ENCODE assay signal across 12 cellular contexts in the genomic region with DNA sequence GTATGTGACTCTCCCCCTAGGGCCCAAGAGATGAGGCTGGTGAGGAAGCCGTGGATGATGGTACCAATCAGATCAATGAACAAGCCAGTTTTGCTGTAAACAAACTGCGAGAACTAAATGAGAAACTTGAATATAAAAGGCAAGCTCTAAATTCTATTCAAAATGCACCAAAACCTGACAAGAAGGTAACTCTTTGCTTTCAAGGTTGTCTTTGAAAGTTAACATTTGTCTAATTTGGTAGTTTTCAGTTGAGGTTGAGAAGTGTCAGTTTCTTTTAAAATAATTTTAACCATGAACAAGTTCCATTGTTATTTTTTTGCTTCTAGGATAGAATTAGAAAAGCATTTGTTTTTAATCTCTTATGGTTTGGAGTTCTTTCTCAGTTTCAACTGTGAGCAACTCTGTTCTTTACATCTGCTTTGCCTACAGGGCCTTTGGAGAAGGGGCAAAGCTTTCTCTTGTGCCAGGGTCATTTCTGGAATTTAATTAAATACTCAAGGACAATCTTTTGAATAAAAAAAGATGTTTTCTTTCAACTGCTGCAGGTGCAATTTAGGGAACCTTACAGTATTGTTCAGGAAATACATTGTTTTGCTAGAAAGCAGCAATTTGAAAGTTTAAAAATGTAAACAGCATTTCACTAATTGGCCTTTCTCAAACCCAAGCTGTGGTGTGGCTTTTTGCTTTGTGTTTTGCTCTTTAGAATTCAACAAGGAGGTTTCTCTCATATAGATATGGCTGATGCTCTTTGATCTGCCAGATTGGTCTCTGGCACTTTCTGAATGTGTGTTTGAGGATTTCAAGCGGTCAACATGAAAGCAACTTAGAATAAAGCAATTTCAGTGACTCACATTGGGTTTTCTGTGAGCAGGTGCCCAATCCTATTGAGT.
DNase-seq lines count a peak whose midpoint lies in the region; ATAC-seq and TF ChIP-seq lines count a peak whose summit lies in the region.
"Had no signal": no experiment of that assay in that cellular context is flagged by ENCODE, and none has a peak within 500 bp of the region (broad histone marks: within the 10 kb centered on the region; RNA-seq: fewer than 3 reads in every experiment).

No MANE protein-coding gene starts in this region.

- intact Hi-C loops in left ventricle myocardium inferior (cut with micrococcal nuclease), result no loop called here

- peak; percentile 4 for DNase-seq in NCI-H748 (lab: John Stamatoyannopoulos, UW; ENCODE audit: unreplicated experiment)
- no peak for DNase-seq in NCI-H748 treated with DMSO at 0.1 percent for 48 hours (lab: John Stamatoyannopoulos, UW)
- DNase-seq in NCI-H1105 treated with DMSO at 0.1 percent for 48 hours (lab: John Stamatoyannopoulos, UW), result no peak
- DNase-seq in MG63, result no peak
- no peak for DNase-seq in left ventricle myocardium inferior
- DNase-seq: effector CD8-positive, alpha-beta T cell; midbrain; WERI-Rb-1 had no signal

- H3K4me3 ChIP-seq in neuron (ENCODE audit: low read length) (no peak overlapping the region), MG63 (no peak overlapping the region), left ventricle myocardium inferior (no peak overlapping the region)

- ATAC-seq in GM21717 (IDR thresholded peaks at IDR 0.05; ENCODE audit: unreplicated experiment) (peak; percentile 84), HG03135 (IDR thresholded peaks at IDR 0.05; ENCODE audit: unreplicated experiment) (peak; percentile 66)

- H2AFZ ChIP-seq in neuron (ENCODE audit: low read depth, low read length), result peak overlapping the region; percentile 5

- H3K4me1 ChIP-seq in neuron (ENCODE audit: insufficient read depth, low read length), result peaks cover 15% of the 10 kb centered on the region
- no peaks in the 10 kb centered on the region for H3K4me1 ChIP-seq in left ventricle myocardium inferior

- H3K27me3 ChIP-seq in neuron (ENCODE audit: insufficient read depth, low read length) (no peaks in the 10 kb centered on the region), MG63 (no peaks in the 10 kb centered on the region), left ventricle myocardium inferior (ENCODE audit: low read depth) (no peaks in the 10 kb centered on the region)

- H3K9me3 ChIP-seq in neuron (ENCODE audit: low read length), result peaks cover 12% of the 10 kb centered on the region
- no peaks in the 10 kb centered on the region for H3K9me3 ChIP-seq in MG63
- H3K9me3 ChIP-seq in left ventricle myocardium inferior (replicated peaks), result peaks cover 6% of the 10 kb centered on the region

- TF ChIP-seq CTCF in left ventricle myocardium inferior (IDR thresholded peaks at IDR 0.05; ENCODE audit: borderline replicate concordance), result no peak

- H3K36me3 ChIP-seq in neuron (ENCODE audit: insufficient read depth, low read length) (no peaks in the 10 kb centered on the region), MG63 (no peaks in the 10 kb centered on the region), left ventricle myocardium inferior (peaks cover 9% of the 10 kb centered on the region)
- H3K36me3 ChIP-seq: WERI-Rb-1 had no signal

- no peak overlapping the region for H3K27ac ChIP-seq in left ventricle myocardium inferior (replicated peaks)
- H3K27ac ChIP-seq: HL-60, WERI-Rb-1 had no signal
